19 cellular contexts compared by ENCODE assay signal in the genomic region with DNA sequence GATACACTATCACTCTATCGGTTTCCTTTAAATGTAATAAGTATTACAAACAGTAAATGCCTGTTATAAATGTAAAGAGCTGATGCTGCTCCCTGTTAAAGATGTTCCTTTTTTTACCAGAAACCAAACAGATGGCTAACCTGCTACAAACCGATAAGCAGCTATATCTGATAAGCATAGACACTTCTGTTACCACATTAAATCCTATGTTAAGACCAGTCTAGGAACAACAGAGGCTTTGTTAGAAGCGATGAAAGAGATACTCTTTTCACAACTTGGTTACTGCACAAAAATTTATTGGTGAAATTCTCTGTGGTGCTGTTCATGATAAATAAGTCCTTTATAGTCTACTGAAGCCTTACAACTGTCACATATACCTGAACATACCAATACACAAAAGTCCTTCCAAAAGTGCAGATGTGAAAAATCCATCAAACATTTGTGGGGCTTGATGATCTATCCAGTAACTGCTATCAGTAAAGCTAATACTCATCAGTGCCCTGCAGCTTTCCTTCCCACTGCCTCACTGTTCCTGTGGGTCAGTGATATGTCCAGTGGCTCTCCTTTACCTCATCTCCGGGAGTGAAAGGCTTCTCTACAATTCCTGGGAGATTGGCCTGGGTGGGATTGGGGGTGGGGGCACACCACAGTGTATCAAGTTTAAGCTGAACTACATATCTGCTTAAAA.
"Had no signal": no experiment of that assay in that cellular context is flagged by ENCODE, and none has a peak within 500 bp of the region (broad histone marks: within the 10 kb centered on the region; RNA-seq: fewer than 3 reads in every experiment).

No MANE protein-coding gene starts in this region.

- H3K9me3 ChIP-seq: ovary, right lobe of liver, upper lobe of left lung had no signal

- FAIRE-seq: kidney, small intestine had no signal

- H3K27ac ChIP-seq: epithelial cell of prostate, foreskin keratinocyte, ovary, right lobe of liver, upper lobe of left lung had no signal

- DNase-seq: activated CD4-positive, alpha-beta T cell treated with anti-CD3 and anti-CD28 coated beads for 36 hours; activated CD4-positive, alpha-beta T cell treated with anti-CD3 and anti-CD28 coated beads, Interleukin-2, amount 50 U/mL, for 48 hours; dermis blood vessel endothelial cell; foreskin keratinocyte; glutamatergic neuron; kidney; natural killer cell; ovary; right lobe of liver; small intestine; stimulated activated CD4-positive, alpha-beta T cell treated with anti-CD3 and anti-CD28 coated beads, Interleukin-15, amount 100 ng/mL, for 24 hours; stimulated activated CD4-positive, alpha-beta T cell treated with anti-CD3 and anti-CD28 coated beads, Interleukin-2, amount 100 ng/mL, for 48 hours; stimulated activated naive CD8-positive, alpha-beta T cell treated with anti-CD3 and anti-CD28 coated beads, Interleukin-15, amount 100 ng/mL, for 72 hours; T1000; upper lobe of left lung had no signal

- H3K4me1 ChIP-seq: foreskin keratinocyte, right lobe of liver, upper lobe of left lung had no signal

- ATAC-seq: activated CD4-positive, alpha-beta T cell treated with anti-CD3 and anti-CD28 coated beads for 36 hours; foreskin keratinocyte; left lobe of liver; natural killer cell; right lobe of liver; stimulated activated naive CD8-positive, alpha-beta T cell treated with anti-CD3 and anti-CD28 coated beads, Interleukin-15, amount 100 ng/mL, for 72 hours; WTC11 had no signal

- H3K27me3 ChIP-seq: ovary, right lobe of liver, upper lobe of left lung had no signal

- H3K4me3 ChIP-seq: lung, ovary, right lobe of liver, upper lobe of left lung had no signal

- H3K36me3 ChIP-seq: ovary, right lobe of liver, upper lobe of left lung had no signal
